30 cellular contexts compared by ENCODE assay signal in genomic region chr11:69812256-69812655, GRCh38. TPM values are rescaled to one million over a fixed set of nuclear protein-coding genes. Genes with fewer than 3 reads are reported as not detected.
"Had no signal": no experiment of that assay in that cellular context is flagged by ENCODE, and none has a peak within 500 bp of the region (broad histone marks: within the 10 kb centered on the region; RNA-seq: fewer than 3 reads in every experiment).

No MANE protein-coding gene starts in this region.

- H3K9me3 ChIP-seq: stomach, suprapubic skin, testis, thoracic aorta, thyroid gland, tibial artery, tibial nerve, transverse colon, upper lobe of left lung, upper lobe of right lung, uterus, vagina had no signal

- H3K4me3 ChIP-seq: stomach, suprapubic skin, testis, thoracic aorta, thyroid gland, tibial artery, tibial nerve, transverse colon, upper lobe of left lung, upper lobe of right lung, uterus, vagina had no signal

- ATAC-seq: stimulated activated effector memory CD8-positive, alpha-beta T cell treated with anti-CD3 and anti-CD28 coated beads, Interleukin-12 subunit alpha, Interleukin-12 subunit beta, amount 100 ng/mL, for 72 hours; stimulated activated memory B cell treated with anti-CD40 and anti-IgM and Interleukin-4, amounts not matched to agents 10 μg/mL and 1 μg/mL and 100 μg/mL, for 72 hours; stimulated activated naive B cell treated with anti-CD40 and anti-IgM and Interleukin-4, amounts not matched to agents 10 μg/mL and 1 μg/mL and 100 μg/mL, for 72 hours; stimulated activated naive CD8-positive, alpha-beta T cell treated with anti-CD3 and anti-CD28 coated beads, Interleukin-15, amount 100 ng/mL, for 72 hours; stimulated activated naive CD8-positive, alpha-beta T cell treated with anti-CD3 and anti-CD28 coated beads, Interleukin-15, Interleukin-2, amounts not matched to agents 100 U/mL and 50 U/mL, for 24 hours; upper lobe of right lung had no signal

- H3K27ac ChIP-seq: stomach, suprapubic skin, testis, thoracic aorta, thyroid gland, tibial artery, tibial nerve, transverse colon, upper lobe of left lung, upper lobe of right lung, uterus, vagina had no signal

- H3K4me1 ChIP-seq: testis, thyroid gland, transverse colon, upper lobe of right lung, uterus had no signal

- H3K27me3 ChIP-seq: testis, thyroid gland, vagina had no signal

- H3K36me3 ChIP-seq: stomach, suprapubic skin, thoracic aorta, thyroid gland, tibial artery, tibial nerve, transverse colon, upper lobe of left lung, upper lobe of right lung, uterus, vagina had no signal

- DNase-seq: stimulated activated CD4-positive, alpha-beta T cell treated with anti-CD3 and anti-CD28 coated beads, Interleukin-2, amount 100 ng/mL, for 48 hours; stimulated activated CD4-positive, alpha-beta T cell treated with anti-CD3 and anti-CD28 coated beads, Interleukin-4, amount 100 ng/mL, for 1 hour; stimulated activated CD4-positive, alpha-beta T cell treated with anti-CD3 and anti-CD28 coated beads, Interleukin-4, amount 100 ng/mL, for 24 hours; stimulated activated CD4-positive, alpha-beta T cell treated with anti-CD3 and anti-CD28 coated beads, Interleukin-4, amount 100 ng/mL, for 4 hours; stimulated activated CD8-positive, alpha-beta memory T cell treated with anti-CD3 and anti-CD28 coated beads, Interleukin-4, amount 100 ng/mL, for 48 hours; stimulated activated naive B cell treated with anti-CD40 and anti-IgM and Interleukin-4, amounts not matched to agents 10 μg/mL and 1 μg/mL and 100 μg/mL, for 72 hours; stimulated activated naive CD4-positive, alpha-beta T cell; stimulated activated naive CD4-positive, alpha-beta T cell treated with Interleukin-2 at 50 U/mL for 16 hours; stimulated activated naive CD8-positive, alpha-beta T cell treated with anti-CD3 and anti-CD28 coated beads, Interleukin-15, amount 100 ng/mL, for 72 hours; stimulated activated naive CD8-positive, alpha-beta T cell treated with anti-CD3 and anti-CD28 coated beads, Interleukin-15, Interleukin-2, amounts not matched to agents 100 U/mL and 50 U/mL, for 24 hours; stomach; substantia nigra; testis; thyroid gland; tibial artery; transverse colon; trophoblast cell; upper lobe of right lung; uterus had no signal

RNA-seq across cellular contexts. Expression of gene FGF3, which starts 7.0 kb away (rescaled TPM):
- total RNA-seq: stomach, subcutaneous adipose tissue, suprapubic skin, temporal lobe, thoracic aorta, thyroid gland, tibial nerve, transverse colon, upper lobe of left lung, upper lobe of right lung, ureter, urinary bladder, uterus, vagina had no signal
- polyA plus RNA-seq: stomach, urinary bladder had no signal

RNA-seq across cellular contexts. Expression of gene FGF4, which starts 37.1 kb away (rescaled TPM):
- total RNA-seq: stomach, subcutaneous adipose tissue, suprapubic skin, temporal lobe, thoracic aorta, thyroid gland, transverse colon, upper lobe of left lung, upper lobe of right lung, ureter, urinary bladder, uterus, vagina had no signal
- polyA plus RNA-seq: stomach, urinary bladder had no signal
